ENCODE assay signal across 8 cellular contexts in genomic region chr18:61901334-61901986, GRCh38. TPM values are rescaled to one million over a fixed set of nuclear protein-coding genes. Genes with fewer than 3 reads are reported as not detected.
DNase-seq lines count a peak whose midpoint lies in the region; ATAC-seq lines count a peak whose summit lies in the region.

No MANE protein-coding gene starts in this region.

- ATAC-seq in GM19438 (IDR thresholded peaks at IDR 0.05; ENCODE audit: low read depth, unreplicated experiment) (peak; percentile 94), HG03196 (IDR thresholded peaks at IDR 0.05; ENCODE audit: unreplicated experiment) (peak; percentile 94), esophagus mucosa (peak; percentile 68)
- ATAC-seq in natural killer cell treated with Interleukin-12 subunit alpha and Interleukin-12 subunit beta and Interleukin-15 and Interleukin-18, amount 100 ng/mL, for 72 hours: peak; percentile 72 to 86

- H3K9me3 Mint-ChIP-seq in natural killer cell treated with Interleukin-12 subunit alpha and Interleukin-12 subunit beta and Interleukin-15 and Interleukin-18, amount 100 ng/mL, for 72 hours: no peaks in the 10 kb centered on the region

- no peak overlapping the region for H3K27ac Mint-ChIP-seq in natural killer cell treated with Interleukin-12 subunit alpha and Interleukin-12 subunit beta and Interleukin-15 and Interleukin-18, amount 100 ng/mL, for 72 hours

- peaks cover 5 to 6% of the 10 kb centered on the region in 2 donors for H3K4me1 Mint-ChIP-seq in natural killer cell treated with Interleukin-12 subunit alpha and Interleukin-12 subunit beta and Interleukin-15 and Interleukin-18, amount 100 ng/mL, for 72 hours (ENCODE audit: low read depth in 2 of 2)

- H3K36me3 Mint-ChIP-seq in natural killer cell treated with Interleukin-12 subunit alpha and Interleukin-12 subunit beta and Interleukin-15 and Interleukin-18, amount 100 ng/mL, for 72 hours: no peaks in the 10 kb centered on the region

- H3K27me3 Mint-ChIP-seq in natural killer cell treated with Interleukin-12 subunit alpha and Interleukin-12 subunit beta and Interleukin-15 and Interleukin-18, amount 100 ng/mL, for 72 hours: peaks cover 26 to 42% of the 10 kb centered on the region in 2 donors

- DNase-seq in DMS153 treated with DMSO at 0.1 percent for 48 hours (lab: John Stamatoyannopoulos, UW; ENCODE audit: unreplicated experiment) (peak; percentile 40), NCI-H524 (lab: John Stamatoyannopoulos, UW) (peak; percentile 22 to 80), KG1 (lab: John Stamatoyannopoulos, UW) (no peak)
- peak; percentile 2 to 13 for DNase-seq in activated CD4-positive, alpha-beta T cell treated with anti-CD3 and anti-CD28 coated beads, Interleukin-2, amount 50 U/mL, for 4 hours
- DNase-seq in natural killer cell treated with Interleukin-12 subunit alpha and Interleukin-12 subunit beta and Interleukin-15 and Interleukin-18, amount 100 ng/mL, for 72 hours (ENCODE audit: low spot score): peak; percentile 68

- no peak overlapping the region for H3K4me3 Mint-ChIP-seq in natural killer cell treated with Interleukin-12 subunit alpha and Interleukin-12 subunit beta and Interleukin-15 and Interleukin-18, amount 100 ng/mL, for 72 hours

RNA-seq across cellular contexts. Expression of gene RNF152, which starts 8.7 kb away (rescaled TPM):
- total RNA-seq in esophagus mucosa: 7.7 TPM
- under 1 TPM; 0.73 to 0.95 TPM for total RNA-seq in natural killer cell treated with Interleukin-12 subunit alpha and Interleukin-12 subunit beta and Interleukin-15 and Interleukin-18, amount 100 ng/mL, for 72 hours
